9 cellular contexts compared by ENCODE assay signal in the genomic region with DNA sequence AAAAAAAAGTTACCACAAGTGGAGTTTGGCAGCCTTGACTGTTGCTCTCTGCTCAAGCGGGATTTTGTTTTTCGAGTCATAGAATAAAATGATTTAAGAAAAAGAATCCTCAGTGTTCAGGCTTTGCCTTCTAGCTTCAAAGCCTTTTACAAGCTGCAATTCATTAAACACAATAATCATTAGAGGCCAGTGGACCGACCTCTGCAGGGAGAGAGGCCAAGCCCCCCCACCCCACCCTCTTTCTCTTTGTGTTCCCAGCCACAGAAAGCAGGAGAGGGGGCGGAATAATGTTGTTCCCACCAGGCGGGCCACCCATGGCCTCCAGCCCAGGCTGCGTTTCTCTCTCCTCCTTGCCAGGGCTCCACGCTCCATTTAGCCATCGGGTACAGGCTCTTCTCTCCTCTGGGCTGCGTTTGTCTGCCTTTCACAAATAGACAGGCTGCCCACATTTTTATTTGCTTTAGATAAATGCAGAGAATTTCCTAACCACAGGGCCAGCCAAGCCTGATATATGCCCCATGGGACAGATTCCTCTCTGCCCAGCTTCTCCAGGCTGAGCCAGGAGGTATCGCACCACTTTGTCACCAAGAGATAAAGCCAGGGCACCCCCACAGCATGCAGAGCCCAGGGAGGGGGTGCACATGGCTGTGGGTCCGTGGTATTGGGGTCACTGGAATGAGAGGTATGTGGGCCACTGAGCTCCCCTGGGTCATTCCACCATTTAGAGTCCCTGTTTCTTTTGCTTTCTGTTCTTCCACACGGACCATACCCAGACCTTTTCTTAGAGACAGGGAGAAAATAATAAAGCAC.
DNase-seq lines count a peak whose midpoint lies in the region; ATAC-seq, FAIRE-seq and TF ChIP-seq lines count a peak whose summit lies in the region.
"Had no signal": no experiment of that assay in that cellular context is flagged by ENCODE, and none has a peak within 500 bp of the region (broad histone marks: within the 10 kb centered on the region; RNA-seq: fewer than 3 reads in every experiment).

No MANE protein-coding gene starts in this region.

- H3K36me3 ChIP-seq in kidney (ENCODE audit: control insufficient read depth in 1 of 2, insufficient read depth in 2 of 2, low read length in 2 of 2) (no peaks in the 10 kb centered on the region), suprapubic skin (no peaks in the 10 kb centered on the region), H7 (replicated peaks; ENCODE audit: control insufficient read depth, insufficient read depth, low read length) (no peaks in the 10 kb centered on the region)

- H3K9ac ChIP-seq in kidney (ENCODE audit: low read length in 2 of 2) = peak overlapping the region in 1 of 2 donors; percentile 29
- H3K9ac ChIP-seq: KMS-11 had no signal

- no peaks in the 10 kb centered on the region for H3K4me1 Mint-ChIP-seq in stimulated activated memory B cell treated with anti-CD40 and anti-IgM and Interleukin-4, amounts not matched to agents 10 μg/mL and 1 μg/mL and 100 μg/mL, for 72 hours

- no peak for ATAC-seq in stimulated activated memory B cell treated with anti-CD40 and anti-IgM and Interleukin-4, amounts not matched to agents 10 μg/mL and 1 μg/mL and 100 μg/mL, for 72 hours

- H3K27me3 ChIP-seq in suprapubic skin (no peaks in the 10 kb centered on the region), H7 (ENCODE audit: control insufficient read depth, insufficient read depth, low read length) (no peaks in the 10 kb centered on the region)

- peaks cover 5% of the 10 kb centered on the region for H3K9me3 Mint-ChIP-seq in stimulated activated memory B cell treated with anti-CD40 and anti-IgM and Interleukin-4, amounts not matched to agents 10 μg/mL and 1 μg/mL and 100 μg/mL, for 72 hours

- no peak for FAIRE-seq in kidney (lab: Jason Lieb, UNC)

- TF ChIP-seq CTCF in kidney (IDR thresholded peaks at IDR 0.05; ENCODE audit: borderline replicate concordance, extremely low read depth, insufficient read depth) = no peak
- no peak for TF ChIP-seq CTCF in suprapubic skin (IDR thresholded peaks at IDR 0.05)

- no peak overlapping the region for H3K4me3 Mint-ChIP-seq in stimulated activated memory B cell treated with anti-CD40 and anti-IgM and Interleukin-4, amounts not matched to agents 10 μg/mL and 1 μg/mL and 100 μg/mL, for 72 hours

- peak overlapping the region in 1 of 2 donors; percentile 12 for H3K4me3 ChIP-seq in kidney (ENCODE audit: low read length in 2 of 2)
- peak overlapping the region; percentile 11 for H3K4me3 ChIP-seq in suprapubic skin
- no peak overlapping the region for H3K4me3 ChIP-seq in H7 (ENCODE audit: insufficient read depth, low read depth, low read length)

- peaks cover 56% of the 10 kb centered on the region for H3K27me3 Mint-ChIP-seq in stimulated activated memory B cell treated with anti-CD40 and anti-IgM and Interleukin-4, amounts not matched to agents 10 μg/mL and 1 μg/mL and 100 μg/mL, for 72 hours

- no peak for TF ChIP-seq POLR2A in suprapubic skin (IDR thresholded peaks at IDR 0.05)

- no peaks in the 10 kb centered on the region for H3K9me3 ChIP-seq in kidney (ENCODE audit: control insufficient read depth in 1 of 2, low read length in 2 of 2)
- no peaks in the 10 kb centered on the region for H3K9me3 ChIP-seq in suprapubic skin

- peak; percentile 65 for DNase-seq in LHCN-M2 (ENCODE audit: low read depth)
- DNase-seq in anterior cingulate cortex (lab: John Stamatoyannopoulos, UW) = peak; percentile 9 to 94 (median 68)
- DNase-seq in kidney = peak; percentile 82
- no peak for DNase-seq in suprapubic skin (ENCODE audit: low spot score in 2 of 2)
- no peak for DNase-seq in H7
- DNase-seq in activated T-cell treated with anti-CD3 and anti-CD28 coated beads, Interleukin-2, amount 50 U/mL, for 1 hour = no peak
- DNase-seq in foreskin melanocyte = no peak

- no peak for TF ChIP-seq EP300 in suprapubic skin (IDR thresholded peaks at IDR 0.05)

- intact Hi-C loops in kidney (cut with DNase I) = loop anchor here (5.0 kb wide), 1 partner anchor 247 kb away; no protein-coding TSS in a partner anchor

- WGBS in suprapubic skin = 44% methylated on average over 12 of the region's 12 CpGs

- no peak overlapping the region for H3K27ac Mint-ChIP-seq in stimulated activated memory B cell treated with anti-CD40 and anti-IgM and Interleukin-4, amounts not matched to agents 10 μg/mL and 1 μg/mL and 100 μg/mL, for 72 hours

- no peaks in the 10 kb centered on the region for H3K36me3 Mint-ChIP-seq in stimulated activated memory B cell treated with anti-CD40 and anti-IgM and Interleukin-4, amounts not matched to agents 10 μg/mL and 1 μg/mL and 100 μg/mL, for 72 hours

- peaks cover 8 to 13% of the 10 kb centered on the region in 2 donors for H3K4me1 ChIP-seq in kidney (ENCODE audit: control insufficient read depth in 1 of 2, insufficient read depth in 1 of 2, low read depth in 1 of 2, low read length in 2 of 2)
- peaks cover 32% of the 10 kb centered on the region for H3K4me1 ChIP-seq in suprapubic skin

- peak overlapping the region; percentile 38 to 76 for H3K27ac ChIP-seq in kidney (ENCODE audit: low read depth in 2 of 2, low read length in 2 of 2)
- H3K27ac ChIP-seq in suprapubic skin = peak overlapping the region; percentile 38
- H3K27ac ChIP-seq: KMS-11 had no signal

Comparison
In these comparisons a context has a peak if more than half of its experiments do, and no peak if none do; other contexts are left out.
1. DNase-seq: peak in LHCN-M2 (single experiment), anterior cingulate cortex (58 of 58) and kidney (single experiment); none in suprapubic skin (0 of 2), H7 (single experiment), activated T-cell treated with anti-CD3 and anti-CD28 coated beads, Interleukin-2, amount 50 U/mL, for 1 hour (single experiment) and foreskin melanocyte (single experiment).